11 cellular contexts compared by ENCODE assay signal in the genomic region with DNA sequence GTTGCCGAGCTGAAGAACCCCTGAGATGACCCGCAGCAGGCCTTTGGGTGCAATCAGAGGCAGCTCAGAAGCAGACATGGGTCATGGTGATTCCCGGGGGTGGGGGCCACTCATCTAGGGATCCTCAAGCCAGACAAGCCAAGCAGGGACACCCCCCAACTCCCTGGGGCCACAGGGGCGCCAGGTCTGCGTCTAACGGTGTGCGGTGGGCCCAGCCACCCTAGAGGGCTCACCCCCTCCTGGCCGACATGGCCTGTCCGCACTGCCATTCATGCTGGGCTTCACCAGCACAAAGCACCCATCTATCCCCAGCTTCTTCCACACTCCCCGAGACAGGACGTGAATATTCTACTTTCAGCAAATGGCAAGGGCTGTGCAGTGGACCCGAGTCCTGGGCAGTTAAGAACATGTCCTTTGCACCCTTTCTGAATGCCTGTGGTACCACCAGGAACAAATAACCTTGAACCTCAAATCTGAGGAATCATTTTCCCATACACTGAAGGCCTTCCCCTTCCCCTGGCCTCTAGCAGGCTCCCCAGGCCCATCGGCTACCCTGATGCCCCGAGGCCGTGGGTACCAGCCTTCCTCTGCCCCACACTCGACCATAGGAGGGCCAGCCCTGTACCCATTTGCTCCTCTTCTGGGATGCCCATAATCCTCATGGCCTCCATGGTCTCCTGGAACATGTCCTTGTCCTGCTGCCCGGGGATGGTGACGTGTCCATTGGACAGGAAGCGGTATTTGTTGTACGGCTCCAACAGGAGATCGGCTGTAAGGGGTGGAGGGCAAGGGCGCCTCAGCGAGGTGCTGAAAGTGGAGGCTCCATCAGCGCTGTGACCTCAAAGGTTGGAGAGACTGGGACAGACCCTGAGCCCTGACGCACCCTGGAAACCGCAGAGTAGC.
DNase-seq lines count a peak whose midpoint lies in the region; ATAC-seq and TF ChIP-seq lines count a peak whose summit lies in the region.
"Had no signal": no experiment of that assay in that cellular context is flagged by ENCODE, and none has a peak within 500 bp of the region (broad histone marks: within the 10 kb centered on the region; RNA-seq: fewer than 3 reads in every experiment).

No MANE protein-coding gene starts in this region.

- peak in 1 of 4 experiments; percentile 17 for ATAC-seq in T-cell (replicated peaks in 1 of 4)
- no peak for ATAC-seq in psoas muscle
- ATAC-seq: pancreas had no signal

- no peaks in the 10 kb centered on the region for H3K9me3 Mint-ChIP-seq in CD8-positive, alpha-beta memory T cell
- no peaks in the 10 kb centered on the region for H3K9me3 Mint-ChIP-seq in T-cell

- TF ChIP-seq CTCF in psoas muscle (IDR thresholded peaks at IDR 0.05) = no peak
- TF ChIP-seq CTCF in dorsolateral prefrontal cortex (IDR thresholded peaks at IDR 0.05 in 54 of 56, conservative IDR thresholded peaks at IDR 0.05 in 2 of 56; ENCODE audit: low read depth in 1 of 56, partially characterized antibody in 56 of 56) = no peak

- no peak for DNase-seq in CD8-positive, alpha-beta memory T cell
- DNase-seq in T-cell (no peak), epithelial cell of prostate (ENCODE audit: low read depth, low spot score) (no peak), psoas muscle (no peak), iPS-NIHi7 (ENCODE audit: extremely low spot score) (no peak), dorsolateral prefrontal cortex (no peak), NCI-H69 (lab: John Stamatoyannopoulos, UW) (no peak), kidney glomerular epithelial cell (lab: John Stamatoyannopoulos, UW) (no peak)
- DNase-seq: activated CD4-positive, alpha-beta T cell treated with anti-CD3 and anti-CD28 coated beads, Interleukin-2, amount 50 U/mL, for 4 hours; NCI-H526 had no signal

- H3K4me3 Mint-ChIP-seq in CD8-positive, alpha-beta memory T cell = no peak overlapping the region
- H3K4me3 Mint-ChIP-seq in T-cell = no peak overlapping the region

- H3K27ac Mint-ChIP-seq in CD8-positive, alpha-beta memory T cell = peak overlapping the region in 5 of 8 donors; percentile 7 to 82 (median 50)
- H3K27ac Mint-ChIP-seq in T-cell = peak overlapping the region; percentile 52 to 57

- intact Hi-C loops in psoas muscle (cut with DNase I) = loop anchor here in 1 of 2 donors (5.0 kb wide), 1 partner anchor 62 kb away; no protein-coding TSS in a partner anchor
- intact Hi-C loops in dorsolateral prefrontal cortex (cut with DNase I) = no loop called here

- H3K4me1 Mint-ChIP-seq in CD8-positive, alpha-beta memory T cell = peaks cover 0 to 4% (median 3%) of the 10 kb centered on the region in 3 donors
- peaks cover 2 to 18% (median 8%) of the 10 kb centered on the region in 3 donors for H3K4me1 Mint-ChIP-seq in T-cell

- no peaks in the 10 kb centered on the region for H3K4me1 ChIP-seq in CD8-positive, alpha-beta memory T cell (ENCODE audit: insufficient read depth, low read length)
- peaks cover 33% of the 10 kb centered on the region for H3K4me1 ChIP-seq in psoas muscle

- peaks cover 95% of the 10 kb centered on the region for H3K36me3 ChIP-seq in CD8-positive, alpha-beta memory T cell (ENCODE audit: insufficient read depth, low read length)
- peaks cover 6 to 99% of the 10 kb centered on the region in 2 donors for H3K36me3 ChIP-seq in psoas muscle (ENCODE audit: insufficient read depth in 1 of 2, low read depth in 1 of 2)

- no peak overlapping the region for H3K27ac ChIP-seq in CD8-positive, alpha-beta memory T cell (ENCODE audit: low read depth, low read length)
- peak overlapping the region; percentile 99 for H3K27ac ChIP-seq in epithelial cell of prostate
- H3K27ac ChIP-seq in psoas muscle = peak overlapping the region; percentile 25
- peak overlapping the region in 6 of 59 donors; percentile 8 to 29 (median 12) for H3K27ac ChIP-seq in dorsolateral prefrontal cortex
- H3K27ac ChIP-seq: pancreas had no signal

- H3K9me3 ChIP-seq in CD8-positive, alpha-beta memory T cell (ENCODE audit: low read length) = no peaks in the 10 kb centered on the region
- H3K9me3 ChIP-seq in psoas muscle = no peaks in the 10 kb centered on the region
- H3K9me3 ChIP-seq: pancreas had no signal

- CTCF ChIA-PET in CD8-positive, alpha-beta memory T cell (lab: Charles Lee) = interaction anchor here (1.1 to 2.2 kb wide), 3 partner anchors 12 to 151 kb away, joined by 3 to 9 read pairs (median 6); no protein-coding TSS in a partner anchor
- CTCF ChIA-PET in T-cell (lab: Charles Lee) = no interaction called here

- 78 to 86% (median 82%) methylated on average over 25 to 26 of the region's 26 CpGs for WGBS in psoas muscle, 3 donors

- H3K27me3 ChIP-seq in CD8-positive, alpha-beta memory T cell (ENCODE audit: insufficient read depth, low read length, poor library complexity, severe bottlenecking) = no peaks in the 10 kb centered on the region
- H3K27me3 ChIP-seq in psoas muscle (ENCODE audit: insufficient read depth in 3 of 3, low read length in 2 of 3) (no peaks in the 10 kb centered on the region), dorsolateral prefrontal cortex (no peaks in the 10 kb centered on the region)
- H3K27me3 ChIP-seq: pancreas had no signal

- no peaks in the 10 kb centered on the region for H3K27me3 Mint-ChIP-seq in CD8-positive, alpha-beta memory T cell
- H3K27me3 Mint-ChIP-seq in T-cell = no peaks in the 10 kb centered on the region

- no peak overlapping the region for H3K4me3 ChIP-seq in CD8-positive, alpha-beta memory T cell (ENCODE audit: low read length)
- H3K4me3 ChIP-seq in psoas muscle (no peak overlapping the region), dorsolateral prefrontal cortex (no peak overlapping the region)
- H3K4me3 ChIP-seq: pancreas had no signal

- POLR2A ChIA-PET in CD8-positive, alpha-beta memory T cell (lab: Charles Lee) = interaction anchor here (1.2 kb wide), 1 partner anchor 57 kb away, joined by 3 read pairs; no protein-coding TSS in a partner anchor
- POLR2A ChIA-PET in T-cell (lab: Charles Lee) = interaction anchor here in 1 of 2 donors (0.6 kb wide), 1 partner anchor 57 kb away, joined by 3 read pairs; no protein-coding TSS in a partner anchor

- H3K36me3 Mint-ChIP-seq in CD8-positive, alpha-beta memory T cell = peaks cover 6 to 93% (median 30%) of the 10 kb centered on the region in 3 donors
- H3K36me3 Mint-ChIP-seq in T-cell = peaks cover 56% of the 10 kb centered on the region
